ENCODE assay signal across 1 cellular context in the genomic region with DNA sequence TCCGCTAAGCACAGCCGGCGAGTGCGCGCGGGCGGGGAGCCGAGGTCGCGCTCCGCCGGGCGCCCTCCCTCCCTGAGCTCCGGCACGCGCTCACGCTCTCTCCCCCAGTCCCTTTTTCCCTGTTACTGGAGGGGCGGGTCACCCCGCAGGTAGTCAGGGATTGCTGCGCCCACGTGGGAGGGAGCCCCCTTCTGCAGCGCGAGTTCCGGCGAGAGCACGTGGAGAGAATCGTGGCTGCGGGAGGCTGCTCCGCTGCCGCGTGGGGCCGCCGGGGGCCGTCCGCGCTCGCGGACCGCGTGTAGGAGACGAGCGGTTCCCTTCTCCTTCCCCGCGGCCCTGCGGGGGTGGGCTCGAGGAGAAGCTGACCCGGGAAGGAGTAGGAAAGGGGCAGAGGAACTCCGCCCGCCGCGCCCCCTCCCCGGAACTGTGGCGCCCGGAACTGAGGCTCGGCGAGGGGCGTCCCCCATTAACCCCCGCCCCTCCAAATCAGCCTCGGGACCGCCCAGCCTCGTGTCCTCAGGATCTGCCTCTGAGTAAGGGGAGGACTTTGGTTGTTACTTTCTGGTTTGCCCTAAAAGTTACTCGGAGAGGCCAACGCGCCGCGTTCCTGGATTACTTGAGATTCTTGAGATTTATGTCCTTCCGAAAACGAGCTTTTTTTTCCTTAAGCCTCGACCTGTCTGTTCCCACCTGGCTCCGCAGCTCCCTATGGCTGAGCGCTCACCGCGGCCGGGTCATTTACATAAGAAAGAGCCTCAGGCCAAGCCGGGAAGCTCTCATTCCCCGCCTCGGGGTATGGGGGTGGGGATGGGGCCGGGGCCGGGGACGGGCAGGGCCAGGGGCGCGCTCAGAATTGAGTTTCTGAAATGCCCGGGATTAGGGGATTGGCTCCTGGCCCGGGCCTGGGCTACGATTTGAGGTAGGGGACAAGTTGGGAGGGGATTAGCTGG.
TF ChIP-seq lines count a peak whose summit lies in the region.

No MANE protein-coding gene starts in this region.

TF ChIP-seq in HEK293, 187 proteins besides CTCF, POLR2A, EP300 and RAD21 (continued from another document and continues in another):
- TF ChIP-seq ZBTB11 (tag by site-specific recombination; conservative IDR thresholded peaks at IDR 0.05; ENCODE audit: low read depth) (peak; percentile 82), ZFHX2 (tag by site-specific recombination; conservative IDR thresholded peaks at IDR 0.05) (peak; percentile 88), ZNF596 (tag by site-specific recombination; IDR thresholded peaks at IDR 0.05) (no peak), TCF7L2 (IDR thresholded peaks at IDR 0.05; ENCODE audit: borderline replicate concordance, low read depth, low read length) (no peak), ZNF248 (tag by site-specific recombination; IDR thresholded peaks at IDR 0.05) (no peak), GLIS1 (tag by site-specific recombination; IDR thresholded peaks at IDR 0.05) (peak; percentile 83), ZNF2 (tag by site-specific recombination; IDR thresholded peaks at IDR 0.05) (peak; percentile 40; the same call in 1 of the 2 replicates), ZNF280D (tag by site-specific recombination; IDR thresholded peaks at IDR 0.05) (no peak), ZNF488 (tag by site-specific recombination; IDR thresholded peaks at IDR 0.05) (no peak), ZNF221 (tag by site-specific recombination; IDR thresholded peaks at IDR 0.05; ENCODE audit: borderline replicate concordance) (no peak), ZBTB48 (tag by site-specific recombination; IDR thresholded peaks at IDR 0.05) (peak; percentile 73; the same call in 1 of the 2 replicates), ZNF510 (tag by site-specific recombination; IDR thresholded peaks at IDR 0.05; ENCODE audit: insufficient replicate concordance) (no peak), KLF1 (tag by site-specific recombination; IDR thresholded peaks at IDR 0.05) (peak; percentile 52; the same call in 1 of the 2 replicates), ZNF266 (tag by site-specific recombination; IDR thresholded peaks at IDR 0.05; ENCODE audit: low read depth) (no peak), ZNF146 (tag by site-specific recombination; IDR thresholded peaks at IDR 0.05) (no peak), KLF7 (tag by site-specific recombination; IDR thresholded peaks at IDR 0.05; ENCODE audit: borderline replicate concordance) (0 out of 2 replicates have a peak, but pooled peaks have one; percentile 18), OSR2 (tag by site-specific recombination; IDR thresholded peaks at IDR 0.05) (no peak), ZBTB7A (tag by site-specific recombination; IDR thresholded peaks at IDR 0.05; ENCODE audit: low read depth) (peak; percentile 55; the same call in 1 of the 2 replicates), EGR2 (tag by site-specific recombination; IDR thresholded peaks at IDR 0.05; ENCODE audit: low read depth) (peak; percentile 57), ZNF792 (tag by site-specific recombination; IDR thresholded peaks at IDR 0.05) (no peak), MZF1 (tag by site-specific recombination; IDR thresholded peaks at IDR 0.05; ENCODE audit: borderline replicate concordance) (no peak), ZNF555 (tag by site-specific recombination; conservative IDR thresholded peaks at IDR 0.05) (no peak), ZNF626 (tag by site-specific recombination; IDR thresholded peaks at IDR 0.05) (no peak), ZNF768 (tag by site-specific recombination; IDR thresholded peaks at IDR 0.05) (no peak), ZNF16 (tag by site-specific recombination; IDR thresholded peaks at IDR 0.05; ENCODE audit: low read depth) (no peak), SP2 (tag by site-specific recombination; IDR thresholded peaks at IDR 0.05) (peak; percentile 89), GFI1B (tag by site-specific recombination; IDR thresholded peaks at IDR 0.05) (no peak), ZNF660 (tag by site-specific recombination; IDR thresholded peaks at IDR 0.05) (no peak), ZNF132 (tag by site-specific recombination; IDR thresholded peaks at IDR 0.05; ENCODE audit: borderline replicate concordance) (no peak), OVOL3 (tag by site-specific recombination; IDR thresholded peaks at IDR 0.05) (no peak), IKZF3 (tag by site-specific recombination; IDR thresholded peaks at IDR 0.05) (no peak), ZNF184 (tag by site-specific recombination; IDR thresholded peaks at IDR 0.05) (no peak), ATF2 (tag by site-specific recombination; IDR thresholded peaks at IDR 0.05; ENCODE audit: low read depth) (no peak)
- TF ChIP-seq, protein P1, sequence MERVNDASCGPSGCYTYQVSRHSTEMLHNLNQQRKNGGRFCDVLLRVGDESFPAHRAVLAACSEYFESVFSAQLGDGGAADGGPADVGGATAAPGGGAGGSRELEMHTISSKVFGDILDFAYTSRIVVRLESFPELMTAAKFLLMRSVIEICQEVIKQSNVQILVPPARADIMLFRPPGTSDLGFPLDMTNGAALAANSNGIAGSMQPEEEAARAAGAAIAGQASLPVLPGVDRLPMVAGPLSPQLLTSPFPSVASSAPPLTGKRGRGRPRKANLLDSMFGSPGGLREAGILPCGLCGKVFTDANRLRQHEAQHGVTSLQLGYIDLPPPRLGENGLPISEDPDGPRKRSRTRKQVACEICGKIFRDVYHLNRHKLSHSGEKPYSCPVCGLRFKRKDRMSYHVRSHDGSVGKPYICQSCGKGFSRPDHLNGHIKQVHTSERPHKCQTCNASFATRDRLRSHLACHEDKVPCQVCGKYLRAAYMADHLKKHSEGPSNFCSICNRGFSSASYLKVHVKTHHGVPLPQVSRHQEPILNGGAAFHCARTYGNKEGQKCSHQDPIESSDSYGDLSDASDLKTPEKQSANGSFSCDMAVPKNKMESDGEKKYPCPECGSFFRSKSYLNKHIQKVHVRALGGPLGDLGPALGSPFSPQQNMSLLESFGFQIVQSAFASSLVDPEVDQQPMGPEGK (tag by site-specific recombination; IDR thresholded peaks at IDR 0.05), result peak; percentile 94
- TF ChIP-seq, protein P2, sequence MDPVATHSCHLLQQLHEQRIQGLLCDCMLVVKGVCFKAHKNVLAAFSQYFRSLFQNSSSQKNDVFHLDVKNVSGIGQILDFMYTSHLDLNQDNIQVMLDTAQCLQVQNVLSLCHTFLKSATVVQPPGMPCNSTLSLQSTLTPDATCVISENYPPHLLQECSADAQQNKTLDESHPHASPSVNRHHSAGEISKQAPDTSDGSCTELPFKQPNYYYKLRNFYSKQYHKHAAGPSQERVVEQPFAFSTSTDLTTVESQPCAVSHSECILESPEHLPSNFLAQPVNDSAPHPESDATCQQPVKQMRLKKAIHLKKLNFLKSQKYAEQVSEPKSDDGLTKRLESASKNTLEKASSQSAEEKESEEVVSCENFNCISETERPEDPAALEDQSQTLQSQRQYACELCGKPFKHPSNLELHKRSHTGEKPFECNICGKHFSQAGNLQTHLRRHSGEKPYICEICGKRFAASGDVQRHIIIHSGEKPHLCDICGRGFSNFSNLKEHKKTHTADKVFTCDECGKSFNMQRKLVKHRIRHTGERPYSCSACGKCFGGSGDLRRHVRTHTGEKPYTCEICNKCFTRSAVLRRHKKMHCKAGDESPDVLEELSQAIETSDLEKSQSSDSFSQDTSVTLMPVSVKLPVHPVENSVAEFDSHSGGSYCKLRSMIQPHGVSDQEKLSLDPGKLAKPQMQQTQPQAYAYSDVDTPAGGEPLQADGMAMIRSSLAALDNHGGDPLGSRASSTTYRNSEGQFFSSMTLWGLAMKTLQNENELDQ (tag by site-specific recombination; IDR thresholded peaks at IDR 0.05; ENCODE audit: low read depth), result no peak
- TF ChIP-seq, protein P3, sequence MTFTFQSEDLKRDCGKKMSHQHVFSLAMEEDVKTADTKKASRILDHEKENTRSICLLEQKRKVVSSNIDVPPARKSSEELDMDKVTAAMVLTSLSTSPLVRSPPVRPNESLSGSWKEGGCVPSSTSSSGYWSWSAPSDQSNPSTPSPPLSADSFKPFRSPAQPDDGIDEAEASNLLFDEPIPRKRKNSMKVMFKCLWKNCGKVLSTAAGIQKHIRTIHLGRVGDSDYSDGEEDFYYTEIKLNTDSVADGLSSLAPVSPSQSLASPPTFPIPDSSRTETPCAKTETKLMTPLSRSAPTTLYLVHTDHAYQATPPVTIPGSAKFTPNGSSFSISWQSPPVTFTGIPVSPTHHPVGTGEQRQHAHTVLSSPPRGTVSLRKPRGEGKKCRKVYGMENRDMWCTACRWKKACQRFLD (tag by site-specific recombination; IDR thresholded peaks at IDR 0.05), result no peak
- TF ChIP-seq, protein P4, sequence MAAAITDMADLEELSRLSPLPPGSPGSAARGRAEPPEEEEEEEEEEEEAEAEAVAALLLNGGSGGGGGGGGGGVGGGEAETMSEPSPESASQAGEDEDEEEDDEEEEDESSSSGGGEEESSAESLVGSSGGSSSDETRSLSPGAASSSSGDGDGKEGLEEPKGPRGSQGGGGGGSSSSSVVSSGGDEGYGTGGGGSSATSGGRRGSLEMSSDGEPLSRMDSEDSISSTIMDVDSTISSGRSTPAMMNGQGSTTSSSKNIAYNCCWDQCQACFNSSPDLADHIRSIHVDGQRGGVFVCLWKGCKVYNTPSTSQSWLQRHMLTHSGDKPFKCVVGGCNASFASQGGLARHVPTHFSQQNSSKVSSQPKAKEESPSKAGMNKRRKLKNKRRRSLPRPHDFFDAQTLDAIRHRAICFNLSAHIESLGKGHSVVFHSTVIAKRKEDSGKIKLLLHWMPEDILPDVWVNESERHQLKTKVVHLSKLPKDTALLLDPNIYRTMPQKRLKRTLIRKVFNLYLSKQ (tag by site-specific recombination; IDR thresholded peaks at IDR 0.05; ENCODE audit: borderline replicate concordance), result no peak
- TF ChIP-seq, protein P5, sequence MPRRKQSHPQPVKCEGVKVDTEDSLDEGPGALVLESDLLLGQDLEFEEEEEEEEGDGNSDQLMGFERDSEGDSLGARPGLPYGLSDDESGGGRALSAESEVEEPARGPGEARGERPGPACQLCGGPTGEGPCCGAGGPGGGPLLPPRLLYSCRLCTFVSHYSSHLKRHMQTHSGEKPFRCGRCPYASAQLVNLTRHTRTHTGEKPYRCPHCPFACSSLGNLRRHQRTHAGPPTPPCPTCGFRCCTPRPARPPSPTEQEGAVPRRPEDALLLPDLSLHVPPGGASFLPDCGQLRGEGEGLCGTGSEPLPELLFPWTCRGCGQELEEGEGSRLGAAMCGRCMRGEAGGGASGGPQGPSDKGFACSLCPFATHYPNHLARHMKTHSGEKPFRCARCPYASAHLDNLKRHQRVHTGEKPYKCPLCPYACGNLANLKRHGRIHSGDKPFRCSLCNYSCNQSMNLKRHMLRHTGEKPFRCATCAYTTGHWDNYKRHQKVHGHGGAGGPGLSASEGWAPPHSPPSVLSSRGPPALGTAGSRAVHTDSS (tag by site-specific recombination; IDR thresholded peaks at IDR 0.05), result no peak
